28 cellular contexts compared by ENCODE assay signal in genomic region chr1:103171041-103171590, GRCh38.
DNase-seq lines count a peak whose midpoint lies in the region; FAIRE-seq and TF ChIP-seq lines count a peak whose summit lies in the region.
"Had no signal": no experiment of that assay in that cellular context is flagged by ENCODE, and none has a peak within 500 bp of the region (broad histone marks: within the 10 kb centered on the region; RNA-seq: fewer than 3 reads in every experiment).

No MANE protein-coding gene starts in this region.

- DNase-seq in EH (ENCODE audit: low read depth), result peak; percentile 66
- DNase-seq in LHCN-M2 (ENCODE audit: low read depth), result peak; percentile 51
- DNase-seq in amniotic epithelial cell (ENCODE audit: low read depth), result peak; percentile 67
- DNase-seq in iris pigment epithelial cell (ENCODE audit: low read depth), result peak; percentile 36
- no peak for DNase-seq in GF-D8 (lab: John Stamatoyannopoulos, UW)
- DNase-seq in Caco-2, result no peak
- no peak for DNase-seq in H54 (ENCODE audit: insufficient read length, low spot score)
- no peak for DNase-seq in T-helper 2 cell treated with Interferon-gamma antibody and Interleukin-4, amounts not matched to agents 5 μg/mL and 100 μg/mL, for 36 hours (ENCODE audit: low spot score)
- DNase-seq: activated CD4-positive, alpha-beta T cell treated with anti-CD3 and anti-CD28 coated beads, Interleukin-2, amount 50 U/mL, for 4 hours; activated naive CD4-positive, alpha-beta T cell treated with Interleukin-2 at 50 U/mL for 16 hours; activated T-cell treated with anti-CD3 and anti-CD28 coated beads, Interleukin-2, amount 50 U/mL, for 72 hours; body of pancreas; DMS79 treated with DMSO at 0.1 percent for 48 hours; dorsolateral prefrontal cortex; Karpas-422; NCI-H1048; NCI-H187; NCI-H510A treated with DMSO at 0.1 percent for 48 hours; RPMI8226; SJCRH30; stimulated activated naive CD4-positive, alpha-beta T cell had no signal

- no peak overlapping the region for H3K4me3 Mint-ChIP-seq in Caco-2 (ENCODE audit: unreplicated experiment)
- H3K4me3 Mint-ChIP-seq in T-helper 2 cell treated with Interferon-gamma antibody and Interleukin-4, amounts not matched to agents 5 μg/mL and 100 μg/mL, for 36 hours, result no peak overlapping the region
- H3K4me3 Mint-ChIP-seq: activated T-cell treated with anti-CD3 and anti-CD28 coated beads, Interleukin-2, amount 50 U/mL, for 72 hours; CD14-positive monocyte; central memory CD8-positive, alpha-beta T cell; nephron had no signal

- intact Hi-C loops in Caco-2 (cut with micrococcal nuclease; ENCODE audit: unreplicated experiment), result no loop called here

- no peaks in the 10 kb centered on the region for H3K9me3 ChIP-seq in Caco-2
- H3K9me3 ChIP-seq: body of pancreas, SJCRH30, upper lobe of left lung had no signal

- CTCF ChIA-PET in Caco-2 (lab: Charles Lee), result no interaction called here

- POLR2A ChIA-PET in Caco-2 (lab: Charles Lee), result no interaction called here

- TF ChIP-seq POLR2A in H54 (IDR thresholded peaks at IDR 0.05; ENCODE audit: low read depth, low read length), result no peak

- H3K27ac Mint-ChIP-seq in Caco-2 (ENCODE audit: unreplicated experiment), result no peak overlapping the region
- no peak overlapping the region for H3K27ac Mint-ChIP-seq in T-helper 2 cell treated with Interferon-gamma antibody and Interleukin-4, amounts not matched to agents 5 μg/mL and 100 μg/mL, for 36 hours
- H3K27ac Mint-ChIP-seq: activated T-cell treated with anti-CD3 and anti-CD28 coated beads, Interleukin-2, amount 50 U/mL, for 72 hours; CD14-positive monocyte; nephron had no signal

- no peaks in the 10 kb centered on the region for H3K27me3 ChIP-seq in Caco-2 (replicated peaks; ENCODE audit: control insufficient read depth, insufficient read depth, low read length)
- H3K27me3 ChIP-seq: body of pancreas, SJCRH30, upper lobe of left lung had no signal

- H3K9me3 Mint-ChIP-seq in Caco-2 (ENCODE audit: unreplicated experiment), result no peaks in the 10 kb centered on the region
- H3K9me3 Mint-ChIP-seq in T-helper 2 cell treated with Interferon-gamma antibody and Interleukin-4, amounts not matched to agents 5 μg/mL and 100 μg/mL, for 36 hours, result no peaks in the 10 kb centered on the region

- no peaks in the 10 kb centered on the region for H3K36me3 Mint-ChIP-seq in Caco-2 (ENCODE audit: insufficient read depth, unreplicated experiment)
- H3K36me3 Mint-ChIP-seq in T-helper 2 cell treated with Interferon-gamma antibody and Interleukin-4, amounts not matched to agents 5 μg/mL and 100 μg/mL, for 36 hours (ENCODE audit: low read depth), result no peaks in the 10 kb centered on the region
- H3K36me3 Mint-ChIP-seq: CD14-positive monocyte had no signal

- H3K4me1 Mint-ChIP-seq in Caco-2 (ENCODE audit: low read depth, unreplicated experiment), result no peaks in the 10 kb centered on the region
- no peaks in the 10 kb centered on the region for H3K4me1 Mint-ChIP-seq in T-helper 2 cell treated with Interferon-gamma antibody and Interleukin-4, amounts not matched to agents 5 μg/mL and 100 μg/mL, for 36 hours (ENCODE audit: low read depth)
- H3K4me1 Mint-ChIP-seq: CD14-positive monocyte; central memory CD8-positive, alpha-beta T cell; nephron had no signal

- no peaks in the 10 kb centered on the region for H3K4me1 ChIP-seq in Caco-2
- H3K4me1 ChIP-seq: body of pancreas, upper lobe of left lung had no signal

- no peak for FAIRE-seq in H54 (lab: Jason Lieb, UNC)
- FAIRE-seq: GM19239, H1, TTC549 had no signal

- no peak for TF ChIP-seq CTCF in Caco-2 (IDR thresholded peaks at IDR 0.05; ENCODE audit: insufficient read depth in 1 of 2, low read depth in 1 of 2, low read length in 1 of 2, severe bottlenecking in 1 of 2, unreplicated experiment in 1 of 2)

- no peaks in the 10 kb centered on the region for H3K36me3 ChIP-seq in Caco-2 (ENCODE audit: control insufficient read depth, insufficient read depth, low read length)
- H3K36me3 ChIP-seq: SJCRH30, upper lobe of left lung had no signal

- H3K4me3 ChIP-seq in Caco-2 (ENCODE audit: low read depth, low read length), result no peak overlapping the region
- H3K4me3 ChIP-seq: body of pancreas, dorsolateral prefrontal cortex, SJCRH30, upper lobe of left lung had no signal

- BruUV-seq in Caco-2 (replicated peaks; lab: Mats Ljungman, UMichigan), result no TSS peak

- H3K27me3 Mint-ChIP-seq in Caco-2 (ENCODE audit: insufficient read depth, unreplicated experiment), result no peaks in the 10 kb centered on the region
- H3K27me3 Mint-ChIP-seq in T-helper 2 cell treated with Interferon-gamma antibody and Interleukin-4, amounts not matched to agents 5 μg/mL and 100 μg/mL, for 36 hours (ENCODE audit: low read depth), result no peaks in the 10 kb centered on the region
- H3K27me3 Mint-ChIP-seq: central memory CD8-positive, alpha-beta T cell had no signal

Comparison
In these comparisons a context has a peak if more than half of its experiments do, and no peak if none do; other contexts are left out.
1. DNase-seq: peak in EH (single experiment), LHCN-M2 (single experiment), amniotic epithelial cell (single experiment) and iris pigment epithelial cell (single experiment); none in GF-D8 (single experiment), Caco-2 (0 of 2), H54 (single experiment) and T-helper 2 cell treated with Interferon-gamma antibody and Interleukin-4, amounts not matched to agents 5 μg/mL and 100 μg/mL, for 36 hours (single experiment).